In the genomic region with DNA sequence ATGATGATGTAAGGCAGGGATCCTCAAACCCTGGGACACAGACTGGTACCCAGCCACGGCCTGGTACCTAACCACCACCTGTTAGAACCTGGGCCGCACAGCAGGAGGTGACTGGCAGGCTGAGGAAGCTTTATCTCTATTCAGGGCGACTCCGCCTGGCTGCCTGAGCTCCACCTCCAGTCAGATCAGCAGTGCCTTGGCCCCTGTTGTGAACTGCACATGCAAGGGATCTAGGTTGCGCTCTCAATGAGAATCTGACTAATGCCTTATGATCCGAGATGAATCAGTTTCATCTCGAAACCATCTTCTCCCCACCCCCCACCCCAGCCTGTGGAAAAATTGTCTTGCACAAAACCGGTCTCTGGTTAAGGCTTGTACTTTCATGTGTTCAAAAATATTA, we compare ENCODE assay signal across 2 cellular contexts.
TF ChIP-seq lines count a peak whose summit lies in the region.

No MANE protein-coding gene starts in this region.

TF ChIP-seq in WTC11, 78 proteins besides CTCF, POLR2A, EP300 and RAD21 (continued from another document):
- TF ChIP-seq, protein P1, sequence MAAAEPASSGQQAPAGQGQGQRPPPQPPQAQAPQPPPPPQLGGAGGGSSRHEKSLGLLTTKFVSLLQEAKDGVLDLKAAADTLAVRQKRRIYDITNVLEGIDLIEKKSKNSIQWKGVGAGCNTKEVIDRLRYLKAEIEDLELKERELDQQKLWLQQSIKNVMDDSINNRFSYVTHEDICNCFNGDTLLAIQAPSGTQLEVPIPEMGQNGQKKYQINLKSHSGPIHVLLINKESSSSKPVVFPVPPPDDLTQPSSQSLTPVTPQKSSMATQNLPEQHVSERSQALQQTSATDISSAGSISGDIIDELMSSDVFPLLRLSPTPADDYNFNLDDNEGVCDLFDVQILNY (CRISPR knock-in tag; IDR thresholded peaks at IDR 0.05), result no peak
- TF ChIP-seq KAT7 (CRISPR knock-in tag; IDR thresholded peaks at IDR 0.05; ENCODE audit: borderline replicate concordance), result no peak
- TF ChIP-seq, protein P2, sequence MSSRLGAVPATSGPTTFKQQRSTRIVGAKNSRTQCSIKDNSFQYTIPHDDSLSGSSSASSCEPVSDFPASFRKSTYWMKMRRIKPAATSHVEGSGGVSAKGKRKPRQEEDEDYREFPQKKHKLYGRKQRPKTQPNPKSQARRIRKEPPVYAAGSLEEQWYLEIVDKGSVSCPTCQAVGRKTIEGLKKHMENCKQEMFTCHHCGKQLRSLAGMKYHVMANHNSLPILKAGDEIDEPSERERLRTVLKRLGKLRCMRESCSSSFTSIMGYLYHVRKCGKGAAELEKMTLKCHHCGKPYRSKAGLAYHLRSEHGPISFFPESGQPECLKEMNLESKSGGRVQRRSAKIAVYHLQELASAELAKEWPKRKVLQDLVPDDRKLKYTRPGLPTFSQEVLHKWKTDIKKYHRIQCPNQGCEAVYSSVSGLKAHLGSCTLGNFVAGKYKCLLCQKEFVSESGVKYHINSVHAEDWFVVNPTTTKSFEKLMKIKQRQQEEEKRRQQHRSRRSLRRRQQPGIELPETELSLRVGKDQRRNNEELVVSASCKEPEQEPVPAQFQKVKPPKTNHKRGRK (CRISPR knock-in tag; IDR thresholded peaks at IDR 0.05; ENCODE audit: borderline replicate concordance), result no peak
- no peak for TF ChIP-seq TEAD4 (CRISPR knock-in tag; IDR thresholded peaks at IDR 0.05)
- TF ChIP-seq NR1H2 (CRISPR knock-in tag; IDR thresholded peaks at IDR 0.05), result no peak
- no peak for TF ChIP-seq FOXJ3 (CRISPR knock-in tag; IDR thresholded peaks at IDR 0.05; ENCODE audit: borderline replicate concordance)

TF ChIP-seq in K562, 482 proteins besides CTCF, POLR2A, EP300 and RAD21 (continued from another document):
- TF ChIP-seq, protein P3, sequence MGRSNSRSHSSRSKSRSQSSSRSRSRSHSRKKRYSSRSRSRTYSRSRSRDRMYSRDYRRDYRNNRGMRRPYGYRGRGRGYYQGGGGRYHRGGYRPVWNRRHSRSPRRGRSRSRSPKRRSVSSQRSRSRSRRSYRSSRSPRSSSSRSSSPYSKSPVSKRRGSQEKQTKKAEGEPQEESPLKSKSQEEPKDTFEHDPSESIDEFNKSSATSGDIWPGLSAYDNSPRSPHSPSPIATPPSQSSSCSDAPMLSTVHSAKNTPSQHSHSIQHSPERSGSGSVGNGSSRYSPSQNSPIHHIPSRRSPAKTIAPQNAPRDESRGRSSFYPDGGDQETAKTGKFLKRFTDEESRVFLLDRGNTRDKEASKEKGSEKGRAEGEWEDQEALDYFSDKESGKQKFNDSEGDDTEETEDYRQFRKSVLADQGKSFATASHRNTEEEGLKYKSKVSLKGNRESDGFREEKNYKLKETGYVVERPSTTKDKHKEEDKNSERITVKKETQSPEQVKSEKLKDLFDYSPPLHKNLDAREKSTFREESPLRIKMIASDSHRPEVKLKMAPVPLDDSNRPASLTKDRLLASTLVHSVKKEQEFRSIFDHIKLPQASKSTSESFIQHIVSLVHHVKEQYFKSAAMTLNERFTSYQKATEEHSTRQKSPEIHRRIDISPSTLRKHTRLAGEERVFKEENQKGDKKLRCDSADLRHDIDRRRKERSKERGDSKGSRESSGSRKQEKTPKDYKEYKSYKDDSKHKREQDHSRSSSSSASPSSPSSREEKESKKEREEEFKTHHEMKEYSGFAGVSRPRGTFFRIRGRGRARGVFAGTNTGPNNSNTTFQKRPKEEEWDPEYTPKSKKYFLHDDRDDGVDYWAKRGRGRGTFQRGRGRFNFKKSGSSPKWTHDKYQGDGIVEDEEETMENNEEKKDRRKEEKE (IDR thresholded peaks at IDR 0.05; ENCODE audit: borderline replicate concordance in 1 of 2, control insufficient read depth in 1 of 2, low read depth in 2 of 2, low read length in 1 of 2), result no peak
- TF ChIP-seq, protein P4, sequence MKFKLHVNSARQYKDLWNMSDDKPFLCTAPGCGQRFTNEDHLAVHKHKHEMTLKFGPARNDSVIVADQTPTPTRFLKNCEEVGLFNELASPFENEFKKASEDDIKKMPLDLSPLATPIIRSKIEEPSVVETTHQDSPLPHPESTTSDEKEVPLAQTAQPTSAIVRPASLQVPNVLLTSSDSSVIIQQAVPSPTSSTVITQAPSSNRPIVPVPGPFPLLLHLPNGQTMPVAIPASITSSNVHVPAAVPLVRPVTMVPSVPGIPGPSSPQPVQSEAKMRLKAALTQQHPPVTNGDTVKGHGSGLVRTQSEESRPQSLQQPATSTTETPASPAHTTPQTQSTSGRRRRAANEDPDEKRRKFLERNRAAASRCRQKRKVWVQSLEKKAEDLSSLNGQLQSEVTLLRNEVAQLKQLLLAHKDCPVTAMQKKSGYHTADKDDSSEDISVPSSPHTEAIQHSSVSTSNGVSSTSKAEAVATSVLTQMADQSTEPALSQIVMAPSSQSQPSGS (CRISPR knock-in tag; IDR thresholded peaks at IDR 0.05), result no peak
- TF ChIP-seq, protein P5, sequence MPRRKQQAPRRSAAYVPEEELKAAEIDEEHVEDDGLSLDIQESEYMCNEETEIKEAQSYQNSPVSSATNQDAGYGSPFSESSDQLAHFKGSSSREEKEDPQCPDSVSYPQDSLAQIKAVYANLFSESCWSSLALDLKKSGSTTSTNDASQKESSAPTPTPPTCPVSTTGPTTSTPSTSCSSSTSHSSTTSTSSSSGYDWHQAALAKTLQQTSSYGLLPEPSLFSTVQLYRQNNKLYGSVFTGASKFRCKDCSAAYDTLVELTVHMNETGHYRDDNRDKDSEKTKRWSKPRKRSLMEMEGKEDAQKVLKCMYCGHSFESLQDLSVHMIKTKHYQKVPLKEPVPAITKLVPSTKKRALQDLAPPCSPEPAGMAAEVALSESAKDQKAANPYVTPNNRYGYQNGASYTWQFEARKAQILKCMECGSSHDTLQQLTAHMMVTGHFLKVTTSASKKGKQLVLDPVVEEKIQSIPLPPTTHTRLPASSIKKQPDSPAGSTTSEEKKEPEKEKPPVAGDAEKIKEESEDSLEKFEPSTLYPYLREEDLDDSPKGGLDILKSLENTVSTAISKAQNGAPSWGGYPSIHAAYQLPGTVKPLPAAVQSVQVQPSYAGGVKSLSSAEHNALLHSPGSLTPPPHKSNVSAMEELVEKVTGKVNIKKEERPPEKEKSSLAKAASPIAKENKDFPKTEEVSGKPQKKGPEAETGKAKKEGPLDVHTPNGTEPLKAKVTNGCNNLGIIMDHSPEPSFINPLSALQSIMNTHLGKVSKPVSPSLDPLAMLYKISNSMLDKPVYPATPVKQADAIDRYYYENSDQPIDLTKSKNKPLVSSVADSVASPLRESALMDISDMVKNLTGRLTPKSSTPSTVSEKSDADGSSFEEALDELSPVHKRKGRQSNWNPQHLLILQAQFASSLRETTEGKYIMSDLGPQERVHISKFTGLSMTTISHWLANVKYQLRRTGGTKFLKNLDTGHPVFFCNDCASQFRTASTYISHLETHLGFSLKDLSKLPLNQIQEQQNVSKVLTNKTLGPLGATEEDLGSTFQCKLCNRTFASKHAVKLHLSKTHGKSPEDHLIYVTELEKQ (CRISPR knock-in tag; IDR thresholded peaks at IDR 0.05), result no peak
- TF ChIP-seq ZFP1 (CRISPR knock-in tag; IDR thresholded peaks at IDR 0.05) (no peak), CCAR2 (IDR thresholded peaks at IDR 0.05; ENCODE audit: low read depth, low read length) (no peak), FOXA1 (IDR thresholded peaks at IDR 0.05; ENCODE audit: borderline replicate concordance) (no peak), TEAD1 (CRISPR knock-in tag; IDR thresholded peaks at IDR 0.05) (no peak), POLR2H (tag; IDR thresholded peaks at IDR 0.05; ENCODE audit: low read depth) (no peak), CBX2 (IDR thresholded peaks at IDR 0.05; ENCODE audit: insufficient read depth, low read length, poor library complexity, severe bottlenecking) (no peak), ERF (CRISPR knock-in tag; IDR thresholded peaks at IDR 0.05) (no peak), ZKSCAN1 (IDR thresholded peaks at IDR 0.05; ENCODE audit: low read depth, low read length) (peak; percentile 57; the same call in 1 of the 2 replicates), ZNF124 (CRISPR knock-in tag; IDR thresholded peaks at IDR 0.05) (no peak), FOS (IDR thresholded peaks at IDR 0.05; ENCODE audit: extremely low read depth, insufficient read length) (no peak), ZNF23 (CRISPR knock-in tag; IDR thresholded peaks at IDR 0.05) (no peak), FOSL1 (tag; conservative IDR thresholded peaks at IDR 0.05) (0 out of 2 replicates have a peak, but pooled peaks have one; percentile 17)
- TF ChIP-seq, protein P6, sequence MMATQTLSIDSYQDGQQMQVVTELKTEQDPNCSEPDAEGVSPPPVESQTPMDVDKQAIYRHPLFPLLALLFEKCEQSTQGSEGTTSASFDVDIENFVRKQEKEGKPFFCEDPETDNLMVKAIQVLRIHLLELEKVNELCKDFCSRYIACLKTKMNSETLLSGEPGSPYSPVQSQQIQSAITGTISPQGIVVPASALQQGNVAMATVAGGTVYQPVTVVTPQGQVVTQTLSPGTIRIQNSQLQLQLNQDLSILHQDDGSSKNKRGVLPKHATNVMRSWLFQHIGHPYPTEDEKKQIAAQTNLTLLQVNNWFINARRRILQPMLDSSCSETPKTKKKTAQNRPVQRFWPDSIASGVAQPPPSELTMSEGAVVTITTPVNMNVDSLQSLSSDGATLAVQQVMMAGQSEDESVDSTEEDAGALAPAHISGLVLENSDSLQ (IDR thresholded peaks at IDR 0.05), result peak; percentile 71
- TF ChIP-seq, protein P7, sequence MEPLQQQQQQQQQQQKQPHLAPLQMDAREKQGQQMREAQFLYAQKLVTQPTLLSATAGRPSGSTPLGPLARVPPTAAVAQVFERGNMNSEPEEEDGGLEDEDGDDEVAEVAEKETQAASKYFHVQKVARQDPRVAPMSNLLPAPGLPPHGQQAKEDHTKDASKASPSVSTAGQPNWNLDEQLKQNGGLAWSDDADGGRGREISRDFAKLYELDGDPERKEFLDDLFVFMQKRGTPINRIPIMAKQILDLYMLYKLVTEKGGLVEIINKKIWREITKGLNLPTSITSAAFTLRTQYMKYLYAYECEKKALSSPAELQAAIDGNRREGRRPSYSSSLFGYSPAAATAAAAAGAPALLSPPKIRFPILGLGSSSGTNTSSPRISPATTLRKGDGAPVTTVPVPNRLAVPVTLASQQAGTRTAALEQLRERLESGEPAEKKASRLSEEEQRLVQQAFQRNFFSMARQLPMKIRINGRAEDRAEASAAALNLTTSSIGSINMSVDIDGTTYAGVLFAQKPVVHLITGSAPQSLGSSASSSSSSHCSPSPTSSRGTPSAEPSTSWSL (CRISPR knock-in tag; IDR thresholded peaks at IDR 0.05; ENCODE audit: borderline replicate concordance), result no peak
